In the genomic region with DNA sequence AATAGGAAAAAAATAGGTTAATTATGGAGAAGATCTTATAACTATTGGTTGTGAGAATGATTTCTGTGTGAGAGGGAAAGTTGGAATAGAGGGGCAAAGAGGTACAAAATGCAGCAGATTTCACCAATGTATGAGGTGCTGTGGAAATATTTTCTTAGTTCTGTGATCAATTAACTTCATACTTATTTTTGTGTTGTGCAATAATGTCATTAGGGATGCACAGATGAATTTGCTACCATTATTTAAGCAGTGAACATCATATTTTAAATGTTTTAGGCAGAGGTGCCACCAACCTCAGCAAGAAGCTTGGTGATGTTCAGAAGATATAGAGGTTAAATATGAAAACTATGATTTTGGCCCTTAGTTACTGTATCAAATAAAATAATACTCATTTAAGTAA, we compare ENCODE assay signal across 16 cellular contexts. TPM values are rescaled to one million over a fixed set of nuclear protein-coding genes. Genes with fewer than 3 reads are reported as not detected.
A peak's percentile ranks its signal among the peaks of the same experiment; 100 is the strongest.
DNase-seq lines count a peak whose midpoint lies in the region; ATAC-seq, FAIRE-seq and TF ChIP-seq lines count a peak whose summit lies in the region.
"Had no signal": no experiment of that assay in that cellular context is flagged by ENCODE, and none has a peak within 500 bp of the region (broad histone marks: within the 10 kb centered on the region; RNA-seq: fewer than 3 reads in every experiment).

No MANE protein-coding gene starts in this region.

- H3K4me2 ChIP-seq in DOHH2 (ENCODE audit: low read length), result peak overlapping the region; percentile 58

- peaks cover 31% of the 10 kb centered on the region for H3F3A ChIP-seq in DOHH2 (ENCODE audit: control insufficient read depth, insufficient read depth)

- intact Hi-C loops in CD14-positive monocyte (cut with micrococcal nuclease), result loop anchor here in 1 of 2 donors (10.0 kb wide), 1 partner anchor 46 kb away; no protein-coding TSS in a partner anchor
- intact Hi-C loops in activated CD8-positive, alpha-beta T cell treated with anti-CD3 and anti-CD28 coated beads for 36 hours (cut with micrococcal nuclease), result loop anchor here (10.0 kb wide), 1 partner anchor 154 kb away; no protein-coding TSS in a partner anchor

- H3K4me1 ChIP-seq in DOHH2 (ENCODE audit: control insufficient read depth, low read length), result peaks cover 82% of the 10 kb centered on the region
- no peaks in the 10 kb centered on the region for H3K4me1 ChIP-seq in endodermal cell (ENCODE audit: control insufficient read depth, insufficient read depth, low read length)

- H3K27me3 Mint-ChIP-seq in CD14-positive monocyte (ENCODE audit: low read depth in 3 of 3) (no peaks in the 10 kb centered on the region), immature natural killer cell (ENCODE audit: low read depth in 3 of 3) (peaks cover 0 to 5% (median 0%) of the 10 kb centered on the region in 3 donors), endodermal cell (ENCODE audit: insufficient read depth) (peaks cover 23% of the 10 kb centered on the region)
- no peaks in the 10 kb centered on the region for H3K27me3 Mint-ChIP-seq in activated CD8-positive, alpha-beta T cell treated with anti-CD3 and anti-CD28 coated beads for 36 hours
- H3K27me3 Mint-ChIP-seq: progenitor cell of endocrine pancreas had no signal

- H4K20me1 ChIP-seq in DOHH2 (ENCODE audit: control insufficient read depth, insufficient read depth, low read depth, low read length), result peaks cover 46% of the 10 kb centered on the region

- H3K36me3 Mint-ChIP-seq in CD14-positive monocyte, result peaks cover 0 to 4% of the 10 kb centered on the region in 2 donors
- H3K36me3 Mint-ChIP-seq in activated CD8-positive, alpha-beta T cell treated with anti-CD3 and anti-CD28 coated beads for 36 hours (ENCODE audit: low read depth), result peaks cover 30% of the 10 kb centered on the region
- H3K36me3 Mint-ChIP-seq in immature natural killer cell, result no peaks in the 10 kb centered on the region
- no peaks in the 10 kb centered on the region for H3K36me3 Mint-ChIP-seq in endodermal cell (ENCODE audit: low read depth)

- H3K4me1 Mint-ChIP-seq in CD14-positive monocyte (peaks cover 57% of the 10 kb centered on the region), immature natural killer cell (peaks cover 83 to 96% of the 10 kb centered on the region in 2 donors), endodermal cell (peaks cover under 1% of the 10 kb centered on the region)
- H3K4me1 Mint-ChIP-seq in activated CD8-positive, alpha-beta T cell treated with anti-CD3 and anti-CD28 coated beads for 36 hours (ENCODE audit: low read depth), result peaks cover 74% of the 10 kb centered on the region

- H3K27ac ChIP-seq in DOHH2 (ENCODE audit: low read depth, low read length) (peak overlapping the region; percentile 47), endodermal cell (ENCODE audit: low read depth, low read length) (no peak overlapping the region)
- H3K27ac ChIP-seq: BLaER1 treated with 17β-estradiol and CSF1 and Interleukin-3, amounts not matched to agents 10 nM and 100 nM; esophagus squamous epithelium had no signal

- peaks cover 97% of the 10 kb centered on the region for H3K79me2 ChIP-seq in DOHH2 (ENCODE audit: control insufficient read depth, low read length)

- H3K36me3 ChIP-seq in DOHH2 (ENCODE audit: control insufficient read depth, low read length) (peaks cover 39% of the 10 kb centered on the region), endodermal cell (ENCODE audit: control insufficient read depth, insufficient read depth, low read length) (no peaks in the 10 kb centered on the region)
- H3K36me3 ChIP-seq: spleen had no signal

- FAIRE-seq in RCC 7860 (lab: Jason Lieb, UNC), result no peak

- no peaks in the 10 kb centered on the region for H3K27me3 ChIP-seq in DOHH2 (ENCODE audit: control insufficient read depth, low read length)
- peaks cover 43% of the 10 kb centered on the region for H3K27me3 ChIP-seq in endodermal cell (ENCODE audit: control insufficient read depth, insufficient read depth, low read length, poor library complexity, severe bottlenecking)
- H3K27me3 ChIP-seq: BLaER1 treated with 17β-estradiol and CSF1 and Interleukin-3, amounts not matched to agents 10 nM and 100 nM; esophagus squamous epithelium; spleen had no signal

- peak overlapping the region; percentile 0 to 78 (median 56) for H3K27ac Mint-ChIP-seq in CD14-positive monocyte
- peak overlapping the region; percentile 80 for H3K27ac Mint-ChIP-seq in activated CD8-positive, alpha-beta T cell treated with anti-CD3 and anti-CD28 coated beads for 36 hours
- peak overlapping the region; percentile 44 to 81 (median 64) for H3K27ac Mint-ChIP-seq in immature natural killer cell
- no peak overlapping the region for H3K27ac Mint-ChIP-seq in endodermal cell
- H3K27ac Mint-ChIP-seq: progenitor cell of endocrine pancreas had no signal

- H3K4me3 ChIP-seq in DOHH2 (ENCODE audit: low read length), result peak overlapping the region; percentile 37
- no peak overlapping the region for H3K4me3 ChIP-seq in endodermal cell (ENCODE audit: low read length)
- H3K4me3 ChIP-seq: BLaER1 treated with 17β-estradiol and CSF1 and Interleukin-3, amounts not matched to agents 10 nM and 100 nM; esophagus squamous epithelium; spleen had no signal

- H3K9ac ChIP-seq in endodermal cell (ENCODE audit: extremely low read depth, low read length, poor library complexity, severe bottlenecking), result no peak overlapping the region
- H3K9ac ChIP-seq: BLaER1 treated with 17β-estradiol and CSF1 and Interleukin-3, amounts not matched to agents 10 nM and 100 nM had no signal

- no peak for TF ChIP-seq CTCF in CD14-positive monocyte (IDR thresholded peaks at IDR 0.05)
- TF ChIP-seq CTCF in DOHH2 (IDR thresholded peaks at IDR 0.05; ENCODE audit: low read depth, low read length, poor library complexity, severe bottlenecking), result no peak
- TF ChIP-seq CTCF in activated CD8-positive, alpha-beta T cell treated with anti-CD3 and anti-CD28 coated beads for 36 hours (IDR thresholded peaks at IDR 0.05), result no peak
- no peak for TF ChIP-seq CTCF in endodermal cell (conservative IDR thresholded peaks at IDR 0.05)

- no peaks in the 10 kb centered on the region for H3K9me2 ChIP-seq in DOHH2 (replicated peaks; ENCODE audit: control insufficient read depth, low read length)

- H3K4me3 Mint-ChIP-seq in CD14-positive monocyte, result no peak overlapping the region
- H3K4me3 Mint-ChIP-seq in activated CD8-positive, alpha-beta T cell treated with anti-CD3 and anti-CD28 coated beads for 36 hours, result peak overlapping the region; percentile 38
- H3K4me3 Mint-ChIP-seq in immature natural killer cell, result peak overlapping the region; percentile 5 to 80 (median 33)
- no peak overlapping the region for H3K4me3 Mint-ChIP-seq in endodermal cell

- no peak for DNase-seq in CD14-positive monocyte (ENCODE audit: low spot score)
- DNase-seq in activated CD8-positive, alpha-beta T cell treated with anti-CD3 and anti-CD28 coated beads for 36 hours, result no peak
- DNase-seq in immature natural killer cell, result no peak
- DNase-seq in endodermal cell, result no peak
- DNase-seq in effector CD4-positive, alpha-beta T cell, result no peak
- DNase-seq in RCC 7860 (ENCODE audit: low spot score), result no peak
- DNase-seq in activated gamma-delta T cell treated with Interleukin-2 at 50 U/mL for 16 hours, result no peak
- DNase-seq: esophagus squamous epithelium; H7; hypothalamus; NCI-H1092; NK-92 treated with Interleukin-12 subunit alpha and Interleukin-12 subunit beta, amount 100 ng/mL, for 24 hours; spleen had no signal

- POLR2A ChIA-PET in activated CD8-positive, alpha-beta T cell treated with anti-CD3 and anti-CD28 coated beads for 36 hours (lab: Charles Lee), result interaction anchor here (1.4 kb wide), 1 partner anchor 47 kb away, joined by 3 read pairs; no protein-coding TSS in a partner anchor

- CTCF ChIA-PET in activated CD8-positive, alpha-beta T cell treated with anti-CD3 and anti-CD28 coated beads for 36 hours (lab: Charles Lee), result interaction anchor here (0.9 to 2.0 kb wide), 3 partner anchors 9 to 143 kb away, joined by 3 to 8 read pairs (median 3); no protein-coding TSS in a partner anchor

- no peaks in the 10 kb centered on the region for H3K9me3 ChIP-seq in DOHH2 (ENCODE audit: control insufficient read depth, insufficient read depth, low read length)
- no peaks in the 10 kb centered on the region for H3K9me3 ChIP-seq in endodermal cell (ENCODE audit: control insufficient read depth, low read length)
- H3K9me3 ChIP-seq: esophagus squamous epithelium, spleen had no signal

- H3K9me3 Mint-ChIP-seq in CD14-positive monocyte (no peaks in the 10 kb centered on the region), immature natural killer cell (no peaks in the 10 kb centered on the region), endodermal cell (no peaks in the 10 kb centered on the region)
- no peaks in the 10 kb centered on the region for H3K9me3 Mint-ChIP-seq in activated CD8-positive, alpha-beta T cell treated with anti-CD3 and anti-CD28 coated beads for 36 hours

- ATAC-seq in activated CD8-positive, alpha-beta T cell treated with anti-CD3 and anti-CD28 coated beads for 36 hours, result no peak

RNA-seq across cellular contexts. Expression of a gene that starts 21.6 kb away (rescaled TPM):
- polyA plus RNA-seq in CD14-positive monocyte (100 to 1,000 TPM; 191 to 204 TPM), immature natural killer cell (100 to 1,000 TPM; 270 to 399 (median 286) TPM)
- total RNA-seq in activated CD8-positive, alpha-beta T cell treated with anti-CD3 and anti-CD28 coated beads for 36 hours, result 100 to 1,000 TPM; 341 to 360 TPM
- total RNA-seq in endodermal cell, result 1 to 10 TPM; 1.3 to 4.9 TPM
- polyA plus RNA-seq in endodermal cell (2013, experiment 1 of 2), result 15.2 TPM
- polyA plus RNA-seq in endodermal cell (2013, experiment 2 of 2), result 13.7 TPM

Comparison
In these comparisons a context has a peak if more than half of its experiments do, and no peak if none do; other contexts are left out.
1. H3K4me3 Mint-ChIP-seq: peak in activated CD8-positive, alpha-beta T cell treated with anti-CD3 and anti-CD28 coated beads for 36 hours (single experiment) and immature natural killer cell (5 of 5); none in CD14-positive monocyte (0 of 2) and endodermal cell (single experiment).
2. RNA of a gene that starts 21.6 kb away (total RNA-seq): 341 to 360 TPM in activated CD8-positive, alpha-beta T cell treated with anti-CD3 and anti-CD28 coated beads for 36 hours; 1.3 to 4.9 TPM in endodermal cell; every median in the first group is over 10 times any median in the second.